18 cellular contexts compared by ENCODE assay signal in the genomic region with DNA sequence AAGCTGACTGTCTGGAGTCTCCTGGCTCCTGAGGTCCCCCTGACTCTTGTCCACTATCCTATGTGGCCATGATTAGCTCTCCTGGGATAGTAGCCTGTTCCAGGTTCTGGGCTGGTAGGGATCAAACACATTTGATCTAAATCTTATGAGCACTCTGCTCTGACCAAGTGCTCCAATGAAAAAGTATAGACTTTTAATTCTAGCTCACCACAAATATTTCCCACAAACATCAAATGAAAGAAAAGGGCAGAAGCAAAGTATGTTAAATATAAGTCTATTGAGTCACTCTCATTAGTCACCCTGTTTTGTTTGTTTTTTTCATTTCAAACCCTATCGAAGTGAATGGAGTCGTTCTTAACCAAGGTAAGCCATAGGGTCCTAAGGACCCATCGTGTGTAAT. TPM values are rescaled to one million over a fixed set of nuclear protein-coding genes. Genes with fewer than 3 reads are reported as not detected.
A peak's percentile ranks its signal among the peaks of the same experiment; 100 is the strongest.
DNase-seq lines count a peak whose midpoint lies in the region; ATAC-seq and TF ChIP-seq lines count a peak whose summit lies in the region.
"Had no signal": no experiment of that assay in that cellular context is flagged by ENCODE, and none has a peak within 500 bp of the region (broad histone marks: within the 10 kb centered on the region; RNA-seq: fewer than 3 reads in every experiment).

No MANE protein-coding gene starts in this region.

- ATAC-seq in SK-N-SH treated with all-trans-retinoic acid at 6 μM for 48 hours (peak; percentile 60), left cardiac atrium (no peak)
- no peak for ATAC-seq in stimulated activated naive CD8-positive, alpha-beta T cell treated with anti-CD3 and anti-CD28 coated beads, Interleukin-15, Interleukin-2, amounts not matched to agents 100 U/mL and 50 U/mL, for 24 hours
- no peak for ATAC-seq in stimulated activated naive B cell treated with anti-CD40 and anti-IgM and Interleukin-4, amounts not matched to agents 10 μg/mL and 1 μg/mL and 100 μg/mL, for 72 hours (replicated peaks)
- ATAC-seq: activated T-cell treated with anti-CD3 and anti-CD28 coated beads, Interleukin-2, amount 50 U/mL, for 4 hours; natural killer cell treated with Interleukin-12 subunit alpha and Interleukin-12 subunit beta and Interleukin-15 and Interleukin-18, amount 100 ng/mL, for 72 hours had no signal

- H3K36me3 ChIP-seq in GM23248 (ENCODE audit: low read depth) (no peaks in the 10 kb centered on the region), colonic mucosa (no peaks in the 10 kb centered on the region)
- H3K36me3 ChIP-seq: esophagus muscularis mucosa, tibial nerve had no signal

- no peak for TF ChIP-seq CTCF in fibroblast of villous mesenchyme (IDR thresholded peaks at IDR 0.05; ENCODE audit: insufficient read depth, low read depth, low read length)
- TF ChIP-seq CTCF in colonic mucosa (IDR thresholded peaks at IDR 0.05), result no peak

- intact Hi-C loops in left cardiac atrium (cut with DNase I) (no loop called here), colonic mucosa (cut with DNase I) (no loop called here)

- H3K4me3 ChIP-seq in GM23248 (no peak overlapping the region), fibroblast of villous mesenchyme (ENCODE audit: low read depth, low read length) (no peak overlapping the region), colonic mucosa (no peak overlapping the region)
- H3K4me3 ChIP-seq: esophagus muscularis mucosa, tibial nerve had no signal

- H3K27ac ChIP-seq in GM23248 (peak overlapping the region; percentile 75), colonic mucosa (no peak overlapping the region)
- H3K27ac ChIP-seq: esophagus muscularis mucosa, tibial nerve had no signal

- no peaks in the 10 kb centered on the region for H3K9me3 Mint-ChIP-seq in stimulated activated naive B cell treated with anti-CD40 and anti-IgM and Interleukin-4, amounts not matched to agents 10 μg/mL and 1 μg/mL and 100 μg/mL, for 72 hours
- H3K9me3 Mint-ChIP-seq: activated T-cell treated with anti-CD3 and anti-CD28 coated beads, Interleukin-2, amount 50 U/mL, for 4 hours; immature natural killer cell; natural killer cell treated with Interleukin-12 subunit alpha and Interleukin-12 subunit beta and Interleukin-15 and Interleukin-18, amount 100 ng/mL, for 72 hours had no signal

- no peak overlapping the region for H3K27ac Mint-ChIP-seq in stimulated activated naive B cell treated with anti-CD40 and anti-IgM and Interleukin-4, amounts not matched to agents 10 μg/mL and 1 μg/mL and 100 μg/mL, for 72 hours
- H3K27ac Mint-ChIP-seq: immature natural killer cell; natural killer cell treated with Interleukin-12 subunit alpha and Interleukin-12 subunit beta and Interleukin-15 and Interleukin-18, amount 100 ng/mL, for 72 hours had no signal

- H2AFZ ChIP-seq in GM23248, result no peak overlapping the region

- DNase-seq in A172 (ENCODE audit: low spot score), result peak; percentile 66
- DNase-seq in GM23248, result peak; percentile 85
- DNase-seq in fibroblast of villous mesenchyme (ENCODE audit: low read depth), result peak; percentile 63
- no peak for DNase-seq in left cardiac atrium
- DNase-seq in stimulated activated naive CD8-positive, alpha-beta T cell treated with anti-CD3 and anti-CD28 coated beads, Interleukin-15, Interleukin-2, amounts not matched to agents 100 U/mL and 50 U/mL, for 24 hours, result no peak
- DNase-seq in stimulated activated naive B cell treated with anti-CD40 and anti-IgM and Interleukin-4, amounts not matched to agents 10 μg/mL and 1 μg/mL and 100 μg/mL, for 72 hours, result no peak
- DNase-seq in colonic mucosa, result no peak
- DNase-seq: ACHN; activated T-cell treated with anti-CD3 and anti-CD28 coated beads, Interleukin-2, amount 50 U/mL, for 4 hours; GF-D8; immature natural killer cell; NCI-H146; NCI-H82; small intestine had no signal

- H3K4me1 Mint-ChIP-seq in stimulated activated naive B cell treated with anti-CD40 and anti-IgM and Interleukin-4, amounts not matched to agents 10 μg/mL and 1 μg/mL and 100 μg/mL, for 72 hours, result no peaks in the 10 kb centered on the region
- H3K4me1 Mint-ChIP-seq: immature natural killer cell had no signal

- no peaks in the 10 kb centered on the region for H3K9me3 ChIP-seq in GM23248 (ENCODE audit: low read depth)
- H3K9me3 ChIP-seq in colonic mucosa, result no peaks in the 10 kb centered on the region
- H3K9me3 ChIP-seq: esophagus muscularis mucosa, tibial nerve had no signal

- H3K36me3 Mint-ChIP-seq in stimulated activated naive B cell treated with anti-CD40 and anti-IgM and Interleukin-4, amounts not matched to agents 10 μg/mL and 1 μg/mL and 100 μg/mL, for 72 hours, result no peaks in the 10 kb centered on the region
- H3K36me3 Mint-ChIP-seq: immature natural killer cell; natural killer cell treated with Interleukin-12 subunit alpha and Interleukin-12 subunit beta and Interleukin-15 and Interleukin-18, amount 100 ng/mL, for 72 hours had no signal

- no peaks in the 10 kb centered on the region for H3K79me2 ChIP-seq in GM23248 (ENCODE audit: insufficient read depth)

- H3K9ac ChIP-seq in GM23248 (peak overlapping the region; percentile 25; the same call in 1 of the 2 replicates), colonic mucosa (ENCODE audit: low read depth in 2 of 2, low read length in 2 of 2) (no peak overlapping the region)

- H3K27me3 ChIP-seq in GM23248 (replicated peaks; ENCODE audit: insufficient read depth) (no peaks in the 10 kb centered on the region), colonic mucosa (no peaks in the 10 kb centered on the region)
- H3K27me3 ChIP-seq: esophagus muscularis mucosa, tibial nerve had no signal

- H4K20me1 ChIP-seq in GM23248 (ENCODE audit: insufficient read depth), result no peaks in the 10 kb centered on the region

- H3K9me2 ChIP-seq in GM23248 (ENCODE audit: insufficient read depth), result no peaks in the 10 kb centered on the region

- 25 to 26% methylated on average over 3 of the region's 3 CpGs for WGBS in GM23248 (ENCODE audit: low coverage in 1 of 2, low lambda C conversion rate in 2 of 2, missing lambda C conversion rate in 2 of 2), 2 experiments

- in situ Hi-C loops in GM23248 (cut with MboI), result no loop called here

- H3K4me1 ChIP-seq in GM23248 (ENCODE audit: insufficient read depth) (peaks cover 37% of the 10 kb centered on the region), colonic mucosa (no peaks in the 10 kb centered on the region)
- H3K4me1 ChIP-seq: esophagus muscularis mucosa, tibial nerve had no signal

- peaks cover 27% of the 10 kb centered on the region for H3F3A ChIP-seq in GM23248 (ENCODE audit: insufficient read depth)

- peak overlapping the region; percentile 36 for H3K4me2 ChIP-seq in GM23248 (ENCODE audit: unreplicated experiment)

- H3K4me3 Mint-ChIP-seq in stimulated activated naive B cell treated with anti-CD40 and anti-IgM and Interleukin-4, amounts not matched to agents 10 μg/mL and 1 μg/mL and 100 μg/mL, for 72 hours, result no peak overlapping the region
- H3K4me3 Mint-ChIP-seq: activated T-cell treated with anti-CD3 and anti-CD28 coated beads, Interleukin-2, amount 50 U/mL, for 4 hours; immature natural killer cell; natural killer cell treated with Interleukin-12 subunit alpha and Interleukin-12 subunit beta and Interleukin-15 and Interleukin-18, amount 100 ng/mL, for 72 hours had no signal

- peaks cover 41 to 42% of the 10 kb centered on the region in 2 donors for H3K27me3 Mint-ChIP-seq in stimulated activated naive B cell treated with anti-CD40 and anti-IgM and Interleukin-4, amounts not matched to agents 10 μg/mL and 1 μg/mL and 100 μg/mL, for 72 hours

TF ChIP-seq in SK-N-SH treated with all-trans-retinoic acid at 6 μM for 48 hours, 23 proteins besides CTCF, POLR2A, EP300 and RAD21:
- TF ChIP-seq TCF4 (CRISPR knock-in tag; IDR thresholded peaks at IDR 0.05; ENCODE audit: borderline replicate concordance), result no peak
- TF ChIP-seq, protein P1, sequence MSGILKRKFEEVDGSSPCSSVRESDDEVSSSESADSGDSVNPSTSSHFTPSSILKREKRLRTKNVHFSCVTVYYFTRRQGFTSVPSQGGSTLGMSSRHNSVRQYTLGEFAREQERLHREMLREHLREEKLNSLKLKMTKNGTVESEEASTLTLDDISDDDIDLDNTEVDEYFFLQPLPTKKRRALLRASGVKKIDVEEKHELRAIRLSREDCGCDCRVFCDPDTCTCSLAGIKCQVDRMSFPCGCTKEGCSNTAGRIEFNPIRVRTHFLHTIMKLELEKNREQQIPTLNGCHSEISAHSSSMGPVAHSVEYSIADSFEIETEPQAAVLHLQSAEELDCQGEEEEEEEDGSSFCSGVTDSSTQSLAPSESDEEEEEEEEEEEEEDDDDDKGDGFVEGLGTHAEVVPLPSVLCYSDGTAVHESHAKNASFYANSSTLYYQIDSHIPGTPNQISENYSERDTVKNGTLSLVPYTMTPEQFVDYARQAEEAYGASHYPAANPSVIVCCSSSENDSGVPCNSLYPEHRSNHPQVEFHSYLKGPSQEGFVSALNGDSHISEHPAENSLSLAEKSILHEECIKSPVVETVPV (CRISPR knock-in tag; IDR thresholded peaks at IDR 0.05), result no peak
- TF ChIP-seq, protein P2, sequence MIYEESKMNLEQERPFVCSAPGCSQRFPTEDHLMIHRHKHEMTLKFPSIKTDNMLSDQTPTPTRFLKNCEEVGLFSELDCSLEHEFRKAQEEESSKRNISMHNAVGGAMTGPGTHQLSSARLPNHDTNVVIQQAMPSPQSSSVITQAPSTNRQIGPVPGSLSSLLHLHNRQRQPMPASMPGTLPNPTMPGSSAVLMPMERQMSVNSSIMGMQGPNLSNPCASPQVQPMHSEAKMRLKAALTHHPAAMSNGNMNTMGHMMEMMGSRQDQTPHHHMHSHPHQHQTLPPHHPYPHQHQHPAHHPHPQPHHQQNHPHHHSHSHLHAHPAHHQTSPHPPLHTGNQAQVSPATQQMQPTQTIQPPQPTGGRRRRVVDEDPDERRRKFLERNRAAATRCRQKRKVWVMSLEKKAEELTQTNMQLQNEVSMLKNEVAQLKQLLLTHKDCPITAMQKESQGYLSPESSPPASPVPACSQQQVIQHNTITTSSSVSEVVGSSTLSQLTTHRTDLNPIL (CRISPR knock-in tag; IDR thresholded peaks at IDR 0.05; ENCODE audit: low read depth), result no peak
- no peak for TF ChIP-seq OSR1 (CRISPR knock-in tag; IDR thresholded peaks at IDR 0.05)
- no peak for TF ChIP-seq ESRRG (CRISPR knock-in tag; IDR thresholded peaks at IDR 0.05)
- no peak for TF ChIP-seq TOX (CRISPR knock-in tag; IDR thresholded peaks at IDR 0.05; ENCODE audit: borderline replicate concordance)
- TF ChIP-seq ZNF565 (CRISPR knock-in tag; conservative IDR thresholded peaks at IDR 0.05; ENCODE audit: low read depth), result no peak
- TF ChIP-seq ZFP3 (CRISPR knock-in tag; IDR thresholded peaks at IDR 0.05), result no peak
- TF ChIP-seq ARNTL (CRISPR knock-in tag; IDR thresholded peaks at IDR 0.05; ENCODE audit: borderline replicate concordance, low read depth), result no peak

RNA-seq across cellular contexts. Expression of a gene that starts 39.7 kb away (rescaled TPM):
- 8.1 and 16.8 TPM in 2 replicates for total RNA-seq in A172 (2014; rRNA removed; shearing (Covaris generic))
- total RNA-seq in GM23248 (2014; rRNA removed; shearing (Covaris generic)), result 6.1 and 7.1 TPM in 2 replicates
- polyA plus RNA-seq in GM23248 (2016; fragmentation: Nextera tagmentation; extraction: Ambion mirVana), result 3.2 and 3.7 TPM in 2 replicates
- 11.0 and 31.5 TPM in 2 replicates for total RNA-seq in fibroblast of villous mesenchyme
- total RNA-seq in left cardiac atrium, result 10 to 100 TPM; 64.9 to 98.2 TPM
- total RNA-seq in colonic mucosa, result 100 to 1,000 TPM; 149 to 212 TPM

Comparison
In these comparisons a context has a peak if more than half of its experiments do, and no peak if none do; other contexts are left out.
1. DNase-seq: peak in A172 (single experiment), GM23248 (single experiment) and fibroblast of villous mesenchyme (single experiment); none in left cardiac atrium (single experiment), stimulated activated naive CD8-positive, alpha-beta T cell treated with anti-CD3 and anti-CD28 coated beads, Interleukin-15, Interleukin-2, amounts not matched to agents 100 U/mL and 50 U/mL, for 24 hours (single experiment), stimulated activated naive B cell treated with anti-CD40 and anti-IgM and Interleukin-4, amounts not matched to agents 10 μg/mL and 1 μg/mL and 100 μg/mL, for 72 hours (single experiment) and colonic mucosa (single experiment).